21 cellular contexts compared by ENCODE assay signal in the genomic region with DNA sequence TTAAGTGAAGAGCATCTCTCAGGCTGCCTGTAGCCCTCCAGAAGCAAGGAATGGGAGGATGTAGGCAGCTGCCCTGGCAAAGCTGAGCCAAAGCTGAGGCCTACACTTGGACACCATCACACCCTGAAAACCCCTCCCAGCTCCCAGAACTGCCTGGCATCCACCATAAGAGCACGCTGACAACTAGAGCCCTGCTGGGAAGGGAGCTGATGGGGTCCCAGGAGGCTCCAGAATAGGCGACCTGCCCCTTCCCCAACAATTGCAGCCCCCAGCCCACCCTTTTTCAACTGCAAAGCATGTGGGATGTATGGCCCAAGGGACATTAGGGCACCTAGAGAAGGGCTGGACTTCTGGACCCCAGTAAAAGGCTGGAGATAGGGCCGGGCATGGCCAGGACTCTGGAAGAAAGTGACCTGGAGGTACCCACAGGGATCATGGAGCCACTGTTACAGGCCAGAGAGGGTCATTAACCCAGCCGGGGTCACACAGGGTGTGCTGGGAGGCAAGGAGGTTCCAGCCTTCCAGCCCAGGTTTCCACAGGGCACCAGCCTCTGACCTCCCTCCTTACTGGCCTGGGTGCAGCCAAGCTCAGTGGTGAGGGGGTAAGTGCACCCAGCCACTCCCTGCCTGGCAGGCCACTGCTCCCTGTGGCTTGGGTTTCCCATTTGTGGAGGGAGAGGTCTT. TPM values are rescaled to one million over a fixed set of nuclear protein-coding genes. Genes with fewer than 3 reads are reported as not detected.
A peak's percentile ranks its signal among the peaks of the same experiment; 100 is the strongest.
DNase-seq lines count a peak whose midpoint lies in the region; TF ChIP-seq lines count a peak whose summit lies in the region.
"Had no signal": no experiment of that assay in that cellular context is flagged by ENCODE, and none has a peak within 500 bp of the region (broad histone marks: within the 10 kb centered on the region; RNA-seq: fewer than 3 reads in every experiment).

No MANE protein-coding gene starts in this region.

- DNase-seq in BE2C (peak; percentile 16), left ventricle myocardium inferior (peak; percentile 4), nephron progenitor cell (peak; percentile 1), NCI-H748 (lab: John Stamatoyannopoulos, UW; ENCODE audit: unreplicated experiment) (no peak), dermis blood vessel endothelial cell (no peak)
- no peak for DNase-seq in activated CD8-positive, alpha-beta memory T cell treated with anti-CD3 and anti-CD28 coated beads for 24 hours
- DNase-seq in effector CD4-positive, alpha-beta T cell: no peak
- DNase-seq: activated CD4-positive, CD25-positive, alpha-beta regulatory T cell treated with anti-CD3 and anti-CD28 coated beads, Interleukin-2, amount 50 U/mL, for 72 hours; DMS53; midbrain; MM.1S; NCI-H1694; NCI-H226; T-helper 9 cell; trophoblast cell had no signal

- H3K4me1 ChIP-seq in BE2C (peaks cover 96% of the 10 kb centered on the region), left ventricle myocardium inferior (peaks cover 16% of the 10 kb centered on the region)
- H3K4me1 ChIP-seq: HAP-1 had no signal

- H3K27ac Mint-ChIP-seq in nephron progenitor cell: no peak overlapping the region
- H3K27ac Mint-ChIP-seq: neural progenitor cell; stimulated activated effector memory CD8-positive, alpha-beta T cell treated with anti-CD3 and anti-CD28 coated beads, Interleukin-12 subunit alpha, Interleukin-12 subunit beta, amount 100 ng/mL, for 72 hours had no signal

- intact Hi-C loops in left ventricle myocardium inferior (cut with micrococcal nuclease): no loop called here

- H3K27me3 ChIP-seq in BE2C (no peaks in the 10 kb centered on the region), left ventricle myocardium inferior (ENCODE audit: low read depth) (no peaks in the 10 kb centered on the region)
- H3K27me3 ChIP-seq: neural progenitor cell had no signal

- H3K4me1 Mint-ChIP-seq in nephron progenitor cell: peaks cover 24% of the 10 kb centered on the region
- H3K4me1 Mint-ChIP-seq: CD8-positive, alpha-beta memory T cell; stimulated activated effector memory CD8-positive, alpha-beta T cell treated with anti-CD3 and anti-CD28 coated beads, Interleukin-12 subunit alpha, Interleukin-12 subunit beta, amount 100 ng/mL, for 72 hours had no signal

- TF ChIP-seq CTCF in BE2C (IDR thresholded peaks at IDR 0.05; ENCODE audit: low read depth, low read length): no peak
- no peak for TF ChIP-seq CTCF in VCaP (conservative IDR thresholded peaks at IDR 0.05)
- no peak for TF ChIP-seq CTCF in left ventricle myocardium inferior (IDR thresholded peaks at IDR 0.05; ENCODE audit: borderline replicate concordance)
- TF ChIP-seq CTCF in nephron progenitor cell (IDR thresholded peaks at IDR 0.05): no peak

- no peaks in the 10 kb centered on the region for H3K9me3 Mint-ChIP-seq in nephron progenitor cell
- H3K9me3 Mint-ChIP-seq: CD8-positive, alpha-beta memory T cell; neural progenitor cell; stimulated activated effector memory CD8-positive, alpha-beta T cell treated with anti-CD3 and anti-CD28 coated beads, Interleukin-12 subunit alpha, Interleukin-12 subunit beta, amount 100 ng/mL, for 72 hours had no signal

- H3K27me3 Mint-ChIP-seq in nephron progenitor cell (ENCODE audit: low read depth, poor library complexity): peaks cover 4% of the 10 kb centered on the region

- no peaks in the 10 kb centered on the region for H3K36me3 Mint-ChIP-seq in nephron progenitor cell (ENCODE audit: low read depth)
- H3K36me3 Mint-ChIP-seq: CD8-positive, alpha-beta memory T cell; neural progenitor cell; stimulated activated effector memory CD8-positive, alpha-beta T cell treated with anti-CD3 and anti-CD28 coated beads, Interleukin-12 subunit alpha, Interleukin-12 subunit beta, amount 100 ng/mL, for 72 hours had no signal

- H3K4me3 ChIP-seq in BE2C (ENCODE audit: low read depth, low read length): no peak overlapping the region
- H3K4me3 ChIP-seq in left ventricle myocardium inferior: no peak overlapping the region
- H3K4me3 ChIP-seq: HAP-1, neural progenitor cell, SK-N-MC had no signal

- H3K36me3 ChIP-seq in BE2C: peaks cover 98% of the 10 kb centered on the region
- H3K36me3 ChIP-seq in left ventricle myocardium inferior: no peaks in the 10 kb centered on the region
- H3K36me3 ChIP-seq: HAP-1, neural progenitor cell had no signal

- no peaks in the 10 kb centered on the region for H3K9me3 ChIP-seq in BE2C
- H3K9me3 ChIP-seq in left ventricle myocardium inferior (replicated peaks): no peaks in the 10 kb centered on the region
- H3K9me3 ChIP-seq: HAP-1 had no signal

- no peak overlapping the region for H3K4me3 Mint-ChIP-seq in nephron progenitor cell
- H3K4me3 Mint-ChIP-seq: CD8-positive, alpha-beta memory T cell; neural progenitor cell; stimulated activated effector memory CD8-positive, alpha-beta T cell treated with anti-CD3 and anti-CD28 coated beads, Interleukin-12 subunit alpha, Interleukin-12 subunit beta, amount 100 ng/mL, for 72 hours had no signal

- peak overlapping the region; percentile 95; the same call in 1 of the 2 replicates for H3K27ac ChIP-seq in VCaP
- H3K27ac ChIP-seq in left ventricle myocardium inferior (replicated peaks): no peak overlapping the region
- H3K27ac ChIP-seq: neural progenitor cell, SK-N-MC had no signal

RNA-seq across cellular contexts. Expression of gene FAM222A, which starts 27.8 kb away (rescaled TPM):
- polyA plus RNA-seq in BE2C (2012; ENCODE audit: insufficient read depth, insufficient read length, low read depth): 227 TPM
- total RNA-seq in left ventricle myocardium inferior (20.0 TPM), dermis blood vessel endothelial cell (0.17 and 0.65 TPM in 2 replicates)

Comparison
In these comparisons a context has a peak if more than half of its experiments do, and no peak if none do; other contexts are left out.
1. DNase-seq: peak in BE2C (single experiment), left ventricle myocardium inferior (single experiment) and nephron progenitor cell (single experiment); none in NCI-H748 (single experiment), dermis blood vessel endothelial cell (single experiment), activated CD8-positive, alpha-beta memory T cell treated with anti-CD3 and anti-CD28 coated beads for 24 hours (single experiment) and effector CD4-positive, alpha-beta T cell (single experiment).
2. RNA of gene FAM222A, which starts 27.8 kb away (total RNA-seq): 20.0 TPM in left ventricle myocardium inferior (single experiment); 0.17 to 0.65 TPM in dermis blood vessel endothelial cell; every median in the first group is over 10 times any median in the second.